Comparison of ENCODE assay signal across 8 cellular contexts in the genomic region with DNA sequence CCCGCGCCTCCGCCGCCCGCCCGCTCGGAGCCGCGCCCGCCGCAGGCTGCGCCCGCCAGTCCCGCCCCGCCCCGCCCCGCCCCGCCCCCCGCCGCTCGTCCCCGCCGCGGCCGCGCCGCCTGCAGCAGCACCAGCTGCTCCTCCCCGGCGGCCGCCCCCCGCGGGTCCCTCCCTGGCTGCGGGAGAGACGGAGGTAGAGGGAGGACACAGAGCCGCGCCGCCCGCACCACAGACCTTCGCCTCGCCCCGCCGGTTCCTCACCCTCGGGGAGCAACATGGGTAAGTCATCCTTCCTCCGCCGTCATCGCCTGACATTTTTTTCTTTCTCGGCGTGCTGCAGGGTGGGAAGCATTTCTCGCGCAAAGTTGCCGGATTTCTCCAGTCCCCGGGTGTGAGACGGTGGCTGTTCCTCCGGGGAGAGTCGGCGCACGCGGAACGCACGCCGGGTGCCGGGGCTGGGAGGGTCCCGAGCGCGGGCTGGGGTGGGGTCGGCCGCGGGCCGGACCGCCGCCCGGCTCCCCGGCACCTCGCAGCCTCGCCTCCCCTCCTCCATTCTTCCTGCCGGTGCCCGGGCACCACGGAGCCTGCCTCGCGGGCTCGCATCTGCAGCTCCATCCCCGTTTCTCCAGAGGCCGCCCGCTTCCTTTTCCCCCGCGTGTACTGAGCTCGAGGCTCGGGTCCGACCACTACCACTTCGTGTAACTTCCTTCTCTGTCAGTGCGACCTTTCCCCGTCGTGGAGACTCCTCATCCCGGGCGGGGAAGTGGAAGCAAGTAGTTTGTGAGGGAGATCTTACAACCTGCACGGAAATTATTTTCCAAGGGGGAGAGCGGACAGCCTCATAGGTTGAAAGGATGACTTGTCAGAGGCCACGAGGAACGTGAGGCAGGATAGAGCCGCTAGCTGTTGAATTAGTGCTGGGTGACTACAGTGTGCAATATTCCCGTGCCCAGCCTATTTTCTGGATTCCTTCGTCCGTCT. TPM values are rescaled to one million over a fixed set of nuclear protein-coding genes. Genes with fewer than 3 reads are reported as not detected.
DNase-seq lines count a peak whose midpoint lies in the region; ATAC-seq and TF ChIP-seq lines count a peak whose summit lies in the region.

A gene with protein sequence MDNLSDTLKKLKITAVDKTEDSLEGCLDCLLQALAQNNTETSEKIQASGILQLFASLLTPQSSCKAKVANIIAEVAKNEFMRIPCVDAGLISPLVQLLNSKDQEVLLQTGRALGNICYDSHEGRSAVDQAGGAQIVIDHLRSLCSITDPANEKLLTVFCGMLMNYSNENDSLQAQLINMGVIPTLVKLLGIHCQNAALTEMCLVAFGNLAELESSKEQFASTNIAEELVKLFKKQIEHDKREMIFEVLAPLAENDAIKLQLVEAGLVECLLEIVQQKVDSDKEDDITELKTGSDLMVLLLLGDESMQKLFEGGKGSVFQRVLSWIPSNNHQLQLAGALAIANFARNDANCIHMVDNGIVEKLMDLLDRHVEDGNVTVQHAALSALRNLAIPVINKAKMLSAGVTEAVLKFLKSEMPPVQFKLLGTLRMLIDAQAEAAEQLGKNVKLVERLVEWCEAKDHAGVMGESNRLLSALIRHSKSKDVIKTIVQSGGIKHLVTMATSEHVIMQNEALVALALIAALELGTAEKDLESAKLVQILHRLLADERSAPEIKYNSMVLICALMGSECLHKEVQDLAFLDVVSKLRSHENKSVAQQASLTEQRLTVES (plus strand): TSS at position 94 of the 981 bp plus-strand sequence. CDS start 182 bp downstream, at position 276.

- H3K27me3 Mint-ChIP-seq in T-helper 1 cell treated with Interleukin-12 subunit alpha and Interleukin-12 subunit beta and Interleukin-4 antibody, amounts not matched to agents 30 μg/mL and 1 μg/mL, for 36 hours (ENCODE audit: low read depth) = no peaks in the 10 kb centered on the region
- no peaks in the 10 kb centered on the region for H3K27me3 Mint-ChIP-seq in MCF 10A (ENCODE audit: insufficient read depth, unreplicated experiment)

- H3K4me1 ChIP-seq in iPS-15b (ENCODE audit: control insufficient read depth, insufficient read depth, low read length) (peaks cover 9% of the 10 kb centered on the region), gastrocnemius medialis (peaks cover 19% of the 10 kb centered on the region in 2 donors)

- H3K36me3 ChIP-seq in iPS-15b (ENCODE audit: control insufficient read depth, insufficient read depth, low read length) (no peaks in the 10 kb centered on the region), gastrocnemius medialis (no peaks in the 10 kb centered on the region)

- TF ChIP-seq CTCF in MCF 10A (IDR thresholded peaks at IDR 0.05; ENCODE audit: unreplicated experiment) (no peak), gastrocnemius medialis (IDR thresholded peaks at IDR 0.05 in 4 of 5, conservative IDR thresholded peaks at IDR 0.05 in 1 of 5) (no peak)

- peak within 1 kb of the TSS; percentile 92 for H3K4me3 ChIP-seq in iPS-15b (ENCODE audit: low read depth, low read length)
- peak within 1 kb of the TSS; percentile 90 to 98 (median 96) for H3K4me3 ChIP-seq in gastrocnemius medialis

- H3K9me3 ChIP-seq in iPS-15b (ENCODE audit: control insufficient read depth, insufficient read depth, low read length) (no peaks in the 10 kb centered on the region), gastrocnemius medialis (no peaks in the 10 kb centered on the region)

- peak within 1 kb of the TSS; percentile 96 to 99 (median 98) for H3K27ac ChIP-seq in gastrocnemius medialis

- H3K4me1 Mint-ChIP-seq in T-helper 1 cell treated with Interleukin-12 subunit alpha and Interleukin-12 subunit beta and Interleukin-4 antibody, amounts not matched to agents 30 μg/mL and 1 μg/mL, for 36 hours (ENCODE audit: low read depth) = peaks cover 36% of the 10 kb centered on the region
- peaks cover 36% of the 10 kb centered on the region for H3K4me1 Mint-ChIP-seq in MCF 10A (ENCODE audit: insufficient read depth, unreplicated experiment)

- ATAC-seq in gastrocnemius medialis = peak; percentile 42 to 65

- CTCF ChIA-PET in MCF 10A (lab: Yijun Ruan, JAX) = interaction anchor here (0.7 to 1.4 kb wide), 5 partner anchors 11 to 116 kb away, joined by 3 to 5 read pairs (median 4); no protein-coding TSS in a partner anchor

- BruUV-seq in MCF 10A (replicated peaks; lab: Mats Ljungman, UMichigan) = no TSS peak

- DNase-seq in G401 (ENCODE audit: low spot score) (peak; percentile 78), GOT3 (lab: John Stamatoyannopoulos, UW) (peak; percentile 30), LoVo (ENCODE audit: low spot score) (peak; percentile 36), MCF 10A (ENCODE audit: unreplicated experiment) (peak; percentile 65), gastrocnemius medialis (peak; percentile 43 to 51), DMS114 treated with DMSO at 0.1 percent for 48 hours (lab: John Stamatoyannopoulos, UW; ENCODE audit: unreplicated experiment) (no peak)

- H3K27ac Mint-ChIP-seq in T-helper 1 cell treated with Interleukin-12 subunit alpha and Interleukin-12 subunit beta and Interleukin-4 antibody, amounts not matched to agents 30 μg/mL and 1 μg/mL, for 36 hours = peak within 1 kb of the TSS; percentile 94
- peak within 1 kb of the TSS; percentile 86 for H3K27ac Mint-ChIP-seq in MCF 10A (ENCODE audit: low read depth, unreplicated experiment)

- intact Hi-C loops in MCF 10A (cut with micrococcal nuclease) = loop anchor here (1.0 to 5.0 kb wide), 5 partner anchors 95 to 399 kb away; no protein-coding TSS in a partner anchor
- intact Hi-C loops in gastrocnemius medialis (cut with DNase I; ENCODE audit: low total_unique reads) = loop anchor here (1.0 to 5.0 kb wide), 5 partner anchors 119 to 1689 kb away; a partner anchor contains a TSS

- no peak for TF ChIP-seq POLR2A in gastrocnemius medialis (IDR thresholded peaks at IDR 0.05)

- H3K4me3 Mint-ChIP-seq in T-helper 1 cell treated with Interleukin-12 subunit alpha and Interleukin-12 subunit beta and Interleukin-4 antibody, amounts not matched to agents 30 μg/mL and 1 μg/mL, for 36 hours = peak within 1 kb of the TSS; percentile 98
- H3K4me3 Mint-ChIP-seq in MCF 10A (ENCODE audit: unreplicated experiment) = peak within 1 kb of the TSS; percentile 89

- H3K9ac ChIP-seq in iPS-15b (ENCODE audit: low read depth, low read length) = peak within 1 kb of the TSS; percentile 94

- H3K36me3 Mint-ChIP-seq in T-helper 1 cell treated with Interleukin-12 subunit alpha and Interleukin-12 subunit beta and Interleukin-4 antibody, amounts not matched to agents 30 μg/mL and 1 μg/mL, for 36 hours (ENCODE audit: low read depth) = peaks cover 9% of the 10 kb centered on the region
- no peaks in the 10 kb centered on the region for H3K36me3 Mint-ChIP-seq in MCF 10A (ENCODE audit: insufficient read depth, unreplicated experiment)

- no peaks in the 10 kb centered on the region for H3K9me3 Mint-ChIP-seq in T-helper 1 cell treated with Interleukin-12 subunit alpha and Interleukin-12 subunit beta and Interleukin-4 antibody, amounts not matched to agents 30 μg/mL and 1 μg/mL, for 36 hours
- H3K9me3 Mint-ChIP-seq in MCF 10A (ENCODE audit: unreplicated experiment) = no peaks in the 10 kb centered on the region

- in situ Hi-C loops in G401 (cut with HindIII; ENCODE audit: low sequenced_read_pairs) = no loop called here
- in situ Hi-C loops in gastrocnemius medialis (cut with MboI; ENCODE audit: low sequenced_read_pairs in 4 of 4) = loop anchor here in 1 of 4 donors (10.0 to 25.0 kb wide), 3 partner anchors 117 to 651 kb away; a partner anchor contains a TSS

- POLR2A ChIA-PET in MCF 10A (lab: Yijun Ruan, JAX) = interaction anchor here (0.6 to 4.4 kb wide), 65 partner anchors 8 to 1215 kb away, joined by 3 to 71 read pairs (median 4); a partner anchor contains a TSS

- no peaks in the 10 kb centered on the region for H3K27me3 ChIP-seq in iPS-15b (ENCODE audit: control insufficient read depth, insufficient read depth, low read length)
- H3K27me3 ChIP-seq in gastrocnemius medialis = no peaks in the 10 kb centered on the region

RNA-seq across cellular contexts. Expression of the gene that starts here (rescaled TPM):
- total RNA-seq in G401 (2014; rRNA removed; shearing (Covaris generic)) = 34.6 and 71.2 TPM in 2 replicates
- total RNA-seq in MCF 10A (2022) = 61.3 and 68.9 TPM in 2 replicates
- total RNA-seq in gastrocnemius medialis = 1 to 10 TPM; 5.9 to 8.6 (median 8.2) TPM
